Comparison of ENCODE assay signal across 23 cellular contexts in the genomic region with DNA sequence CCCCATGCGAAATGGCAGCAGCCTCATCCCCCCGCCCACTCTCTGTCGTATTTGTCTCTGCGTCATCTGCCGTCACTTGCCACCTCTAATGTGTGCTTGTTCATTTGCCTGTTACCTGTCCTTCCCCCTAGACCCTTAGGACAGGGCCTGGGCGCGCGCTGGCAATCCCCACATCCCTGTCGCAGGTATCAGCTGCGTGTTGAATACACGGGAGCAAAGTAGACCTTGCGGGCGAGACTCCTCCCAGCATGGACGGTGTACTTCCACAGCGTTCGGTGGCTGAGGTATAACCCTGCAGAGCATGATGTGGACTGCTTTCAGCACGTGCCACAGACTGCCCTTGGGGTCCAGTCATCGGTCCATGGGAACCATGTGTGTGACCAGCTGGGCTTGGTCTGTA.
DNase-seq lines count a peak whose midpoint lies in the region; ATAC-seq and TF ChIP-seq lines count a peak whose summit lies in the region.
"Had no signal": no experiment of that assay in that cellular context is flagged by ENCODE, and none has a peak within 500 bp of the region (broad histone marks: within the 10 kb centered on the region; RNA-seq: fewer than 3 reads in every experiment).

No MANE protein-coding gene starts in this region.

- CTCF ChIA-PET in activated naive CD4-positive, alpha-beta T cell treated with anti-CD3 and anti-CD28 coated beads for 36 hours (lab: Charles Lee) = no interaction called here
- CTCF ChIA-PET in activated CD8-positive, alpha-beta memory T cell treated with anti-CD3 and anti-CD28 coated beads, Interleukin-2, amount 10 ng/mL, durations not matched to agents 7 days and 5 days (lab: Charles Lee) = interaction anchor here (0.9 to 1.0 kb wide), 2 partner anchors 9 to 56 kb away, joined by 3 read pairs; no protein-coding TSS in a partner anchor

- peaks cover 13% of the 10 kb centered on the region for H3K36me3 Mint-ChIP-seq in activated naive CD4-positive, alpha-beta T cell treated with anti-CD3 and anti-CD28 coated beads for 36 hours (ENCODE audit: low read depth)
- H3K36me3 Mint-ChIP-seq in stimulated activated effector memory CD8-positive, alpha-beta T cell treated with anti-CD3 and anti-CD28 coated beads, Interleukin-12 subunit alpha, Interleukin-12 subunit beta, amount 100 ng/mL, for 72 hours = peaks cover 14% of the 10 kb centered on the region
- peaks cover 45% of the 10 kb centered on the region for H3K36me3 Mint-ChIP-seq in activated CD8-positive, alpha-beta memory T cell treated with anti-CD3 and anti-CD28 coated beads, Interleukin-2, amount 10 ng/mL, durations not matched to agents 7 days and 5 days

- H3K9me3 ChIP-seq in RWPE2 (ENCODE audit: severe bottlenecking) (no peaks in the 10 kb centered on the region), left lung (no peaks in the 10 kb centered on the region)
- H3K9me3 ChIP-seq: BLaER1, thoracic aorta had no signal

- no peak overlapping the region for H3K4me3 Mint-ChIP-seq in activated naive CD4-positive, alpha-beta T cell treated with anti-CD3 and anti-CD28 coated beads for 36 hours
- H3K4me3 Mint-ChIP-seq in stimulated activated effector memory CD8-positive, alpha-beta T cell treated with anti-CD3 and anti-CD28 coated beads, Interleukin-12 subunit alpha, Interleukin-12 subunit beta, amount 100 ng/mL, for 72 hours = no peak overlapping the region
- H3K4me3 Mint-ChIP-seq in activated CD8-positive, alpha-beta memory T cell treated with anti-CD3 and anti-CD28 coated beads, Interleukin-2, amount 10 ng/mL, durations not matched to agents 7 days and 5 days = no peak overlapping the region
- H3K4me3 Mint-ChIP-seq: activated T-cell treated with anti-CD3 and anti-CD28 coated beads, Interleukin-2, amount 50 U/mL, for 4 hours; stimulated activated naive B cell treated with anti-CD40 and anti-IgM and Interleukin-4, amounts not matched to agents 10 μg/mL and 1 μg/mL and 100 μg/mL, for 72 hours; T-helper 17 cell had no signal

- H3K9me3 Mint-ChIP-seq in activated naive CD4-positive, alpha-beta T cell treated with anti-CD3 and anti-CD28 coated beads for 36 hours = no peaks in the 10 kb centered on the region
- H3K9me3 Mint-ChIP-seq in stimulated activated effector memory CD8-positive, alpha-beta T cell treated with anti-CD3 and anti-CD28 coated beads, Interleukin-12 subunit alpha, Interleukin-12 subunit beta, amount 100 ng/mL, for 72 hours = no peaks in the 10 kb centered on the region
- no peaks in the 10 kb centered on the region for H3K9me3 Mint-ChIP-seq in activated CD8-positive, alpha-beta memory T cell treated with anti-CD3 and anti-CD28 coated beads, Interleukin-2, amount 10 ng/mL, durations not matched to agents 7 days and 5 days (ENCODE audit: low read depth)
- H3K9me3 Mint-ChIP-seq: activated T-cell treated with anti-CD3 and anti-CD28 coated beads, Interleukin-2, amount 50 U/mL, for 4 hours; stimulated activated naive B cell treated with anti-CD40 and anti-IgM and Interleukin-4, amounts not matched to agents 10 μg/mL and 1 μg/mL and 100 μg/mL, for 72 hours had no signal

- intact Hi-C loops in activated naive CD4-positive, alpha-beta T cell treated with anti-CD3 and anti-CD28 coated beads for 36 hours (cut with micrococcal nuclease) = no loop called here
- intact Hi-C loops in left lung (cut with DNase I) = no loop called here

- peaks cover 38% of the 10 kb centered on the region for H3K4me1 Mint-ChIP-seq in activated naive CD4-positive, alpha-beta T cell treated with anti-CD3 and anti-CD28 coated beads for 36 hours (ENCODE audit: low read depth)
- H3K4me1 Mint-ChIP-seq in stimulated activated effector memory CD8-positive, alpha-beta T cell treated with anti-CD3 and anti-CD28 coated beads, Interleukin-12 subunit alpha, Interleukin-12 subunit beta, amount 100 ng/mL, for 72 hours = peaks cover 29% of the 10 kb centered on the region
- H3K4me1 Mint-ChIP-seq in activated CD8-positive, alpha-beta memory T cell treated with anti-CD3 and anti-CD28 coated beads, Interleukin-2, amount 10 ng/mL, durations not matched to agents 7 days and 5 days = peaks cover 44% of the 10 kb centered on the region

- H3K4me3 ChIP-seq in RWPE2 (ENCODE audit: severe bottlenecking) (no peak overlapping the region), left lung (no peak overlapping the region)
- H3K4me3 ChIP-seq: BLaER1, lung, thoracic aorta had no signal

- H3K27me3 ChIP-seq in RWPE2 (ENCODE audit: insufficient read depth, poor library complexity, severe bottlenecking) = no peaks in the 10 kb centered on the region
- H3K27me3 ChIP-seq in left lung = no peaks in the 10 kb centered on the region

- H3K4me1 ChIP-seq in RWPE2 (ENCODE audit: insufficient read depth, poor library complexity, severe bottlenecking) (peaks cover 14% of the 10 kb centered on the region), left lung (peaks cover 0 to 29% of the 10 kb centered on the region in 2 donors)

- no peak for ATAC-seq in RWPE2 (ENCODE audit: low read depth)
- ATAC-seq in left lung = no peak
- no peak for ATAC-seq in stimulated activated effector memory CD8-positive, alpha-beta T cell treated with anti-CD3 and anti-CD28 coated beads, Interleukin-12 subunit alpha, Interleukin-12 subunit beta, amount 100 ng/mL, for 72 hours
- ATAC-seq in activated CD8-positive, alpha-beta memory T cell treated with anti-CD3 and anti-CD28 coated beads, Interleukin-2, amount 10 ng/mL, durations not matched to agents 7 days and 5 days = no peak
- no peak for ATAC-seq in GM19328 (IDR thresholded peaks at IDR 0.05; ENCODE audit: unreplicated experiment)
- ATAC-seq: activated T-cell treated with anti-CD3 and anti-CD28 coated beads, Interleukin-2, amount 50 U/mL, for 4 hours; stimulated activated naive B cell treated with anti-CD40 and anti-IgM and Interleukin-4, amounts not matched to agents 10 μg/mL and 1 μg/mL and 100 μg/mL, for 72 hours; T-helper 17 cell had no signal

- H3K27ac Mint-ChIP-seq in activated naive CD4-positive, alpha-beta T cell treated with anti-CD3 and anti-CD28 coated beads for 36 hours = peak overlapping the region; percentile 4
- peak overlapping the region; percentile 61 for H3K27ac Mint-ChIP-seq in stimulated activated effector memory CD8-positive, alpha-beta T cell treated with anti-CD3 and anti-CD28 coated beads, Interleukin-12 subunit alpha, Interleukin-12 subunit beta, amount 100 ng/mL, for 72 hours
- no peak overlapping the region for H3K27ac Mint-ChIP-seq in activated CD8-positive, alpha-beta memory T cell treated with anti-CD3 and anti-CD28 coated beads, Interleukin-2, amount 10 ng/mL, durations not matched to agents 7 days and 5 days
- H3K27ac Mint-ChIP-seq: stimulated activated naive B cell treated with anti-CD40 and anti-IgM and Interleukin-4, amounts not matched to agents 10 μg/mL and 1 μg/mL and 100 μg/mL, for 72 hours; T-helper 17 cell had no signal

- TF ChIP-seq CTCF in RWPE2 (IDR thresholded peaks at IDR 0.05; ENCODE audit: poor library complexity, severe bottlenecking) (no peak), left lung (IDR thresholded peaks at IDR 0.05) (no peak)

- no peak for DNase-seq in activated naive CD4-positive, alpha-beta T cell treated with anti-CD3 and anti-CD28 coated beads for 36 hours
- no peak for DNase-seq in activated naive CD4-positive, alpha-beta T cell (lab: John Stamatoyannopoulos, UW)
- DNase-seq in RWPE2 (ENCODE audit: low spot score) (peak; percentile 41), left lung (peak; percentile 18 to 24), NCI-H1930 (lab: John Stamatoyannopoulos, UW) (no peak)
- DNase-seq in stimulated activated effector memory CD8-positive, alpha-beta T cell treated with anti-CD3 and anti-CD28 coated beads, Interleukin-12 subunit alpha, Interleukin-12 subunit beta, amount 100 ng/mL, for 72 hours (ENCODE audit: low spot score in 2 of 2) = no peak
- no peak for DNase-seq in activated CD8-positive, alpha-beta memory T cell treated with anti-CD3 and anti-CD28 coated beads, Interleukin-2, amount 10 ng/mL, durations not matched to agents 7 days and 5 days
- DNase-seq: ACHN; activated CD8-positive, alpha-beta memory T cell treated with anti-CD3 and anti-CD28 coated beads for 24 hours; activated T-cell treated with anti-CD3 and anti-CD28 coated beads, Interleukin-2, amount 50 U/mL, for 4 hours; cerebellar nuclear complex; glutamatergic neuron; HCEC 1CT; Kasumi-1; NCI-H187; NCI-H526 treated with DMSO at 0.1 percent for 48 hours; stimulated activated CD4-positive, alpha-beta T cell treated with anti-CD3 and anti-CD28 coated beads, Interleukin-4, amount 100 ng/mL, for 1 hour; stimulated activated naive B cell treated with anti-CD40 and anti-IgM and Interleukin-4, amounts not matched to agents 10 μg/mL and 1 μg/mL and 100 μg/mL, for 72 hours had no signal

- H3K27me3 Mint-ChIP-seq in activated naive CD4-positive, alpha-beta T cell treated with anti-CD3 and anti-CD28 coated beads for 36 hours (ENCODE audit: low read depth) = no peaks in the 10 kb centered on the region
- H3K27me3 Mint-ChIP-seq in activated CD8-positive, alpha-beta memory T cell treated with anti-CD3 and anti-CD28 coated beads, Interleukin-2, amount 10 ng/mL, durations not matched to agents 7 days and 5 days = no peaks in the 10 kb centered on the region
- H3K27me3 Mint-ChIP-seq: stimulated activated naive B cell treated with anti-CD40 and anti-IgM and Interleukin-4, amounts not matched to agents 10 μg/mL and 1 μg/mL and 100 μg/mL, for 72 hours; T-helper 17 cell had no signal

- H3K36me3 ChIP-seq in RWPE2 (ENCODE audit: low read depth) = peaks cover 16% of the 10 kb centered on the region
- H3K36me3 ChIP-seq in left lung = peaks cover 0 to 32% of the 10 kb centered on the region in 2 donors
- H3K36me3 ChIP-seq: thoracic aorta had no signal

- no peak overlapping the region for H3K27ac ChIP-seq in RWPE2 (ENCODE audit: poor library complexity, severe bottlenecking)
- peak overlapping the region in 1 of 2 donors; percentile 87 for H3K27ac ChIP-seq in left lung
- H3K27ac ChIP-seq: BLaER1, thoracic aorta had no signal

Comparison
In these comparisons a context has a peak if more than half of its experiments do, and no peak if none do; other contexts are left out.
1. DNase-seq: peak in RWPE2 (single experiment) and left lung (2 of 2); none in activated naive CD4-positive, alpha-beta T cell treated with anti-CD3 and anti-CD28 coated beads for 36 hours (single experiment), activated naive CD4-positive, alpha-beta T cell (0 of 4), stimulated activated effector memory CD8-positive, alpha-beta T cell treated with anti-CD3 and anti-CD28 coated beads, Interleukin-12 subunit alpha, Interleukin-12 subunit beta, amount 100 ng/mL, for 72 hours (0 of 2), activated CD8-positive, alpha-beta memory T cell treated with anti-CD3 and anti-CD28 coated beads, Interleukin-2, amount 10 ng/mL, durations not matched to agents 7 days and 5 days (single experiment) and NCI-H1930 (0 of 2).